27 cellular contexts compared by ENCODE assay signal in the genomic region with DNA sequence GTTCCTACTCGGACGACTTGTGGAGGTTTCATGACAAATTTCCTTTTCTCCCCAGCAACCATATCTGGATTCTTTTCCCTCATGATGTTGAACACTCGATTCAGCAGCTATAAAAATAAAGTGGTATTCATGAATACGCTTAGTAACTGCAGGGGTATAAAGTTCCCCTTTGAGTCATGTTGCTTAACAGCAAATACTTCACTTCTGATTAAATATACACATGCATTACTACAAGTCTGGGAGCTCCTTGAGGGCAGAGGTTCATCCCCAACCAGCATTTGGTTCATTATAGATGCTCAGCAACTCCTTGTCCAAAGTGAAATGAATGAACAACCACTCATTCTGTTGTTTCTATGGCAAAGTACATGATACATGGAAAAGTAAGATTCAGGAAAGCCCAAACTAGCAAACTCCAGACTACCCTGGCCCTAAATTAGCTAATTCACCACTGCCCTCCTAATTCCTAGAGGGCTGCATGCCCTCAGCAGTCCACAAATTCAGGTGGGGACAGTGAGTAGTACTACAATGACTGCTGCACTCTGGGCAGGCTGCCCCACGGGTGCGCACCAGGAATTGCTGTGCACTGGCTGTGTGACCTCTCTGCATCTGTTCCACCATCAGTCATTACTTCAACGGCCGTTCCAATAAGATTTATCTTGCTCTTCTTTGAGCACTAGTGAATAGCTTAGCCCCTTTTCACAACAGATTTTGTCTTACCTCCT. TPM values are rescaled to one million over a fixed set of nuclear protein-coding genes. Genes with fewer than 3 reads are reported as not detected.
DNase-seq lines count a peak whose midpoint lies in the region; ATAC-seq, FAIRE-seq and TF ChIP-seq lines count a peak whose summit lies in the region.
"Had no signal": no experiment of that assay in that cellular context is flagged by ENCODE, and none has a peak within 500 bp of the region (broad histone marks: within the 10 kb centered on the region; RNA-seq: fewer than 3 reads in every experiment).

No MANE protein-coding gene starts in this region.

- H3K4me3 ChIP-seq in HepG2 (replicated peaks in 1 of 3; ENCODE audit: insufficient read depth in 1 of 3, low read depth in 2 of 3, low read length in 3 of 3) (no peak overlapping the region), right lobe of liver (no peak overlapping the region), Panc1 (ENCODE audit: low read depth in 2 of 2, low read length in 2 of 2) (no peak overlapping the region), H1 (ENCODE audit: extremely low read depth in 1 of 4, insufficient read depth in 2 of 4, low read depth in 3 of 4, low read length in 4 of 4) (no peak overlapping the region)
- H3K4me3 ChIP-seq: breast epithelium, colonic mucosa, Peyer's patch, testis, uterus had no signal

- no peak overlapping the region for H2BK20ac ChIP-seq in H1 (ENCODE audit: low read length)

- no peak overlapping the region for H3K18ac ChIP-seq in H1 (ENCODE audit: extremely low read depth, low read length)

- no peak overlapping the region for H2BK5ac ChIP-seq in H1 (ENCODE audit: low read depth, low read length)

- TF ChIP-seq EP300 in HepG2 (IDR thresholded peaks at IDR 0.05; ENCODE audit: low read depth in 2 of 2, low read length in 2 of 2) (no peak), HepG2 (CRISPR knock-in tag; IDR thresholded peaks at IDR 0.05; ENCODE audit: borderline replicate concordance) (no peak), H1 (IDR thresholded peaks at IDR 0.05; ENCODE audit: borderline replicate concordance in 1 of 2, low read depth in 2 of 2, low read length in 2 of 2) (no peak)

- H3K4me1 ChIP-seq in HepG2 (ENCODE audit: insufficient read depth, low read length) (no peaks in the 10 kb centered on the region), right lobe of liver (no peaks in the 10 kb centered on the region), Panc1 (ENCODE audit: control insufficient read depth, insufficient read depth, low read length) (no peaks in the 10 kb centered on the region), H1 (replicated peaks in 1 of 4; ENCODE audit: control insufficient read depth in 3 of 4, insufficient read depth in 4 of 4, low read length in 3 of 4) (no peaks in the 10 kb centered on the region)
- H3K4me1 ChIP-seq: breast epithelium, foreskin keratinocyte, Peyer's patch, uterus had no signal

- H2AFZ ChIP-seq in HepG2 (ENCODE audit: low read length) (no peak overlapping the region), H1 (ENCODE audit: low read length) (no peak overlapping the region)

- no peak overlapping the region for H3K56ac ChIP-seq in H1 (replicated peaks; ENCODE audit: insufficient read length, low read depth, low read length)

- no peak overlapping the region for H2BK12ac ChIP-seq in H1 (ENCODE audit: low read depth, low read length)

- no peak overlapping the region for H4K8ac ChIP-seq in H1 (ENCODE audit: extremely low read depth, insufficient read depth, low read length)

- H3K27ac ChIP-seq in HepG2 (ENCODE audit: extremely low read length, insufficient read depth, low read length) (no peak overlapping the region), right lobe of liver (no peak overlapping the region), Panc1 (ENCODE audit: low read length) (no peak overlapping the region), H1 (ENCODE audit: low read depth, low read length) (no peak overlapping the region)
- H3K27ac ChIP-seq: breast epithelium, colonic mucosa, foreskin keratinocyte, Peyer's patch, testis, uterus had no signal

- H3K9ac ChIP-seq in HepG2 (ENCODE audit: insufficient read depth, low read depth, low read length) (no peak overlapping the region), H1 (replicated peaks in 1 of 4; ENCODE audit: extremely low read depth in 1 of 4, low read depth in 3 of 4, low read length in 3 of 4) (no peak overlapping the region)

- intact Hi-C loops in HepG2 (cut with micrococcal nuclease; ENCODE audit: unreplicated experiment) (no loop called here), right lobe of liver (cut with DNase I) (no loop called here), Panc1 (cut with micrococcal nuclease; ENCODE audit: unreplicated experiment) (no loop called here)

- BruUV-seq in HepG2 (replicated peaks; lab: Mats Ljungman, UMichigan), result no TSS peak
- no TSS peak for BruUV-seq in Panc1 (replicated peaks; lab: Mats Ljungman, UMichigan)

- H3K4me2 ChIP-seq in HepG2 (ENCODE audit: low read depth, low read length) (no peak overlapping the region), H1 (ENCODE audit: insufficient read depth in 1 of 2, low read depth in 2 of 2, low read length in 2 of 2) (no peak overlapping the region)

- H3K36me3 ChIP-seq in HepG2 (replicated peaks in 1 of 2; ENCODE audit: control insufficient read depth in 1 of 2, insufficient read depth in 2 of 2, low read length in 2 of 2) (peaks cover 58 to 96% of the 10 kb centered on the region in 2 experiments), right lobe of liver (peaks cover 24 to 98% (median 54%) of the 10 kb centered on the region in 4 donors), Panc1 (ENCODE audit: control insufficient read depth, insufficient read depth, low read length) (peaks cover 62% of the 10 kb centered on the region), H1 (ENCODE audit: control insufficient read depth in 2 of 4, insufficient read depth in 4 of 4, low read length in 3 of 4) (peaks cover 37 to 99% (median 87%) of the 10 kb centered on the region in 4 experiments)
- H3K36me3 ChIP-seq: uterus had no signal

- ATAC-seq in HepG2 (peak; percentile 19; the same call in 2 of the 3 replicates), right lobe of liver (no peak), Panc1 (0 out of 2 replicates have a peak, but pooled peaks have one; percentile 41), HG03095 (IDR thresholded peaks at IDR 0.05; ENCODE audit: unreplicated experiment) (no peak)
- ATAC-seq: foreskin keratinocyte; left lobe of liver; stimulated activated naive B cell treated with anti-CD40 and anti-IgM and Interleukin-4, amounts not matched to agents 10 μg/mL and 1 μg/mL and 100 μg/mL, for 72 hours had no signal

- CTCF ChIA-PET in HepG2 (lab: Yijun Ruan, JAX; ENCODE audit: low intra/inter-chr PET ratio, low total read pairs), result no interaction called here
- CTCF ChIA-PET in Panc1 (lab: Charles Lee), result no interaction called here
- CTCF ChIA-PET in H1 (lab: Charles Lee; ENCODE audit: partially characterized antibody), result interaction anchor here (0.8 kb wide), 1 partner anchor 304 kb away, joined by 3 read pairs; no protein-coding TSS in a partner anchor

- H4K91ac ChIP-seq in H1 (replicated peaks; ENCODE audit: insufficient read length, low read length), result no peak overlapping the region

- no peak overlapping the region for H3K23ac ChIP-seq in H1 (ENCODE audit: insufficient read length)

- H3K23me2 ChIP-seq in H1 (ENCODE audit: low read depth, low read length), result no peaks in the 10 kb centered on the region

- in situ Hi-C loops in HepG2 (cut with HindIII; ENCODE audit: extremely low pct_ligation_motif_present, low pct_unique_long_range_greater_than_20kb) (no loop called here), Panc1 (cut with HindIII; ENCODE audit: low pct_unique_long_range_greater_than_20kb, low sequenced_read_pairs) (no loop called here), ACHN (cut with HindIII; ENCODE audit: low pct_ligation_motif_present, low pct_unique_long_range_greater_than_20kb, low sequenced_read_pairs) (no loop called here)

- H3K9me3 ChIP-seq in HepG2 (ENCODE audit: low read length) (no peaks in the 10 kb centered on the region), right lobe of liver (no peaks in the 10 kb centered on the region), Panc1 (ENCODE audit: control insufficient read depth, insufficient read depth, low read depth, low read length) (no peaks in the 10 kb centered on the region), H1 (ENCODE audit: insufficient read depth in 2 of 2, low read depth in 1 of 2, low read length in 1 of 2) (no peaks in the 10 kb centered on the region)
- H3K9me3 ChIP-seq: breast epithelium, colonic mucosa, Peyer's patch, testis, uterus had no signal

- no peak overlapping the region for H4K5ac ChIP-seq in H1 (ENCODE audit: insufficient read length, low read depth, low read length)

- 98% methylated on average over 8 of the region's 8 CpGs for WGBS in HepG2 (ENCODE audit: low lambda C conversion rate)
- WGBS in right lobe of liver (ENCODE audit: insufficient coverage, low coverage, low lambda C conversion rate, missing lambda C conversion rate), result 90% methylated on average over 4 of the region's 8 CpGs
- whole genome bisulfite sequencing in H1 (ENCODE audit: extremely low coverage in 1 of 2, insufficient coverage in 1 of 2, insufficient read length in 1 of 2, insufficient replicate concordance in 2 of 2, low coverage in 1 of 2, low lambda C conversion rate in 2 of 2, missing lambda C conversion rate in 1 of 2), 2 experiments, result 89% methylated on average over 8 of the region's 8 CpGs; no CpG with 5 or more reads in 1 of the 2 experiments

- no peaks in the 10 kb centered on the region for H3K27me3 ChIP-seq in HepG2 (ENCODE audit: control insufficient read depth in 1 of 2, insufficient read depth in 2 of 2, low read length in 2 of 2)
- no peaks in the 10 kb centered on the region for H3K27me3 ChIP-seq in right lobe of liver
- H3K27me3 ChIP-seq in Panc1 (ENCODE audit: control insufficient read depth, insufficient read depth, low read length), result no peaks in the 10 kb centered on the region
- H3K27me3 ChIP-seq in H1 (replicated peaks in 1 of 4; ENCODE audit: control insufficient read depth in 3 of 4, extremely low read depth in 1 of 4, insufficient read depth in 3 of 4, low read length in 3 of 4), result no peaks in the 10 kb centered on the region
- H3K27me3 ChIP-seq: breast epithelium, colonic mucosa, foreskin keratinocyte, Peyer's patch, testis, uterus had no signal

- H3K79me1 ChIP-seq in H1 (ENCODE audit: low read depth, low read length), result no peaks in the 10 kb centered on the region; the same call in 1 of the 2 replicates

- H2BK120ac ChIP-seq in H1 (replicated peaks; ENCODE audit: low read depth, low read length), result no peak overlapping the region

- TF ChIP-seq POLR2A in HepG2 (IDR thresholded peaks at IDR 0.05; ENCODE audit: insufficient read depth in 1 of 2, low read depth in 2 of 2, low read length in 2 of 2) (peak in 1 of 2 experiments; percentile 36; a peak in 1 of 4 replicates), right lobe of liver (IDR thresholded peaks at IDR 0.05) (no peak), H1 (IDR thresholded peaks at IDR 0.05; ENCODE audit: control extremely low read depth in 1 of 2, low read depth in 2 of 2, low read length in 2 of 2) (0 out of 3 replicates have a peak, but pooled peaks of 1 of the 2 experiments have one; percentile 20)

- H4K20me1 ChIP-seq in HepG2 (ENCODE audit: insufficient read depth, low read length) (peaks cover 43% of the 10 kb centered on the region), H1 (replicated peaks in 1 of 2; ENCODE audit: control insufficient read depth in 1 of 2, insufficient read depth in 2 of 2, low read length in 2 of 2) (peaks cover 19 to 24% of the 10 kb centered on the region in 2 experiments)

- POLR2A ChIA-PET in HepG2 (lab: Yijun Ruan, JAX) (interaction anchor here (1.6 to 5.8 kb wide), 2 partner anchors 10 to 15 kb away, joined by 5 to 48 read pairs; a partner anchor contains a TSS), Panc1 (lab: Charles Lee) (interaction anchor here (0.5 to 0.6 kb wide), 2 partner anchors 11 to 30 kb away, joined by 4 to 5 read pairs; no protein-coding TSS in a partner anchor), H1 (lab: Charles Lee; ENCODE audit: partially characterized antibody) (interaction anchor here (0.9 to 14.0 kb wide), 6 partner anchors 8 to 42 kb away, joined by 3 to 236 read pairs (median 6); a partner anchor contains a TSS)

- H2BK15ac ChIP-seq in H1 (ENCODE audit: low read length), result no peak overlapping the region

- TF ChIP-seq RAD21 in HepG2 (CRISPR knock-in tag; IDR thresholded peaks at IDR 0.05), result no peak
- TF ChIP-seq RAD21 in H1 (IDR thresholded peaks at IDR 0.05 in 1 of 2, conservative IDR thresholded peaks at IDR 0.05 in 1 of 2; ENCODE audit: low read depth in 2 of 2, low read length in 2 of 2), result no peak

- TF ChIP-seq CTCF in HepG2 (CRISPR knock-in tag; IDR thresholded peaks at IDR 0.05) (no peak), right lobe of liver (IDR thresholded peaks at IDR 0.05) (no peak), Panc1 (IDR thresholded peaks at IDR 0.05) (no peak), H1 (IDR thresholded peaks at IDR 0.05; ENCODE audit: control extremely low read depth in 1 of 3, insufficient read depth in 1 of 3, low read depth in 1 of 3, low read length in 3 of 3) (no peak)

- DNase-seq in HepG2 (ENCODE audit: low spot score) (no peak), right lobe of liver (no peak), Panc1 (ENCODE audit: low read depth, low spot score) (no peak), H1 (ENCODE audit: low read depth in 1 of 2, low spot score in 2 of 2) (no peak), NCI-H524 treated with DMSO at 0.1 percent for 48 hours (lab: John Stamatoyannopoulos, UW) (no peak), ACHN (no peak)
- DNase-seq: activated CD4-positive, alpha-beta T cell treated with anti-CD3 and anti-CD28 coated beads for 1 hour; activated effector memory CD4-positive, alpha-beta T cell treated with Interleukin-2 at 50 U/mL for 16 hours; amniotic stem cell; colonic mucosa; effector memory CD4-positive, alpha-beta T cell; foreskin keratinocyte; Karpas-422; mesenchymal stem cell; NCI-H510A treated with DMSO at 0.1 percent for 48 hours; NK-92 treated with Interleukin-12 subunit alpha and Interleukin-12 subunit beta, amount 100 ng/mL, for 24 hours; Peyer's patch; stimulated activated CD4-positive, alpha-beta T cell treated with anti-CD3 and anti-CD28 coated beads, Interleukin-2, amount 100 ng/mL, for 48 hours; stimulated activated naive B cell treated with anti-CD40 and anti-IgM and Interleukin-4, amounts not matched to agents 10 μg/mL and 1 μg/mL and 100 μg/mL, for 72 hours; testis; uterus had no signal

- H3K14ac ChIP-seq in H1 (ENCODE audit: insufficient read length), result no peak overlapping the region

- no peak overlapping the region for H3K4ac ChIP-seq in H1 (replicated peaks; ENCODE audit: insufficient read length, low read depth, low read length)

- H3K79me2 ChIP-seq in HepG2 (ENCODE audit: insufficient read depth, low read length) (peaks cover 11% of the 10 kb centered on the region), H1 (ENCODE audit: control insufficient read depth in 1 of 2, insufficient read depth in 2 of 2, low read length in 2 of 2) (peaks cover 6 to 21% of the 10 kb centered on the region in 2 experiments; a peak in 3 of 4 replicates)

- FAIRE-seq in HepG2 (lab: Jason Lieb, UNC) (no peak), H1 (lab: Jason Lieb, UNC) (no peak)
- FAIRE-seq: G401.6, GM18507, H54 had no signal

- no peak overlapping the region for H2AK5ac ChIP-seq in H1 (ENCODE audit: low read depth, low read length)

RNA-seq across cellular contexts. Expression of a gene that starts 15.2 kb away (rescaled TPM):
- total RNA-seq in HepG2 (2016; rRNA removed; fragmentation: Illumina TruSeq; extraction: Trizol), result 213 and 316 TPM in 2 replicates
- total RNA-seq in HepG2 (2016; cell fraction: cytosol; rRNA removed; fragmentation: Illumina TruSeq; extraction: Trizol; ENCODE audit: low read depth), result 51.0 and 51.7 TPM in 2 replicates
- 208 and 329 TPM in 2 replicates for total RNA-seq in HepG2 (2016; cell fraction: insoluble cytoplasmic fraction; rRNA removed; fragmentation: Illumina TruSeq; extraction: Trizol)
- 97.8 and 98.8 TPM in 2 replicates for total RNA-seq in HepG2 (2016; cell fraction: membrane; rRNA removed; fragmentation: Illumina TruSeq; extraction: Trizol)
- total RNA-seq in HepG2 (2016; cell fraction: nucleus; rRNA removed; fragmentation: Illumina TruSeq; extraction: Trizol), result 76.0 and 84.1 TPM in 2 replicates
- 102 and 126 TPM in 2 replicates for polyA plus RNA-seq in HepG2 (2011; rRNA removed)
- polyA plus RNA-seq in HepG2 (2011; cell fraction: cytosol; rRNA removed), result 63.0 and 92.8 TPM in 2 replicates
- 22.9 and 30.3 TPM in 2 replicates for polyA plus RNA-seq in HepG2 (2011; cell fraction: nucleus; rRNA removed)
- polyA plus RNA-seq in HepG2 (2012), result 143 and 178 TPM in 2 replicates
- 36.0 and 36.2 TPM in 2 replicates for polyA plus RNA-seq in HepG2 (2016; cell fraction: cytosol; fragmentation: Illumina TruSeq; extraction: Trizol; ENCODE audit: low read depth)
- polyA plus RNA-seq in HepG2 (2016; cell fraction: insoluble cytoplasmic fraction; fragmentation: Illumina TruSeq; extraction: Trizol; ENCODE audit: low read depth), result 299 and 317 TPM in 2 replicates
- 66.5 and 67.3 TPM in 2 replicates for polyA plus RNA-seq in HepG2 (2016; cell fraction: membrane; fragmentation: Illumina TruSeq; extraction: Trizol; ENCODE audit: low read depth)
- 111 and 114 TPM in 2 replicates for polyA plus RNA-seq in HepG2 (2016; cell fraction: nucleus; fragmentation: Illumina TruSeq; extraction: Trizol; ENCODE audit: insufficient read depth, low read depth)
- 27.1 and 39.1 TPM in 2 replicates for polyA minus RNA-seq in HepG2 (2011; rRNA and poly(A)+ RNA removed; ENCODE audit: low replicate concordance)
- 55.0 and 56.6 TPM in 2 replicates for polyA minus RNA-seq in HepG2 (2011; cell fraction: cytosol; rRNA and poly(A)+ RNA removed)
- 34.4 and 37.0 TPM in 2 replicates for polyA minus RNA-seq in HepG2 (2011; cell fraction: nucleus; rRNA and poly(A)+ RNA removed)
- total RNA-seq in right lobe of liver, result 10 to 100 TPM; 16.7 to 50.6 (median 30.8) TPM
- 82.0 TPM for total RNA-seq in Panc1 (2021; ENCODE audit: unreplicated experiment)
- 111 TPM for polyA plus RNA-seq in Panc1 (2012; ENCODE audit: insufficient read length)
- total RNA-seq in H1 (2021; fragmentation: NEBNext Ultra II Directional; extraction: Animal tissue kit (Norgen Biotek cat#: 25700)), result 133 and 142 TPM in 2 replicates
- polyA plus RNA-seq in H1 (2011; rRNA removed), result 39.3 and 59.5 TPM in 2 replicates
- 85.8 TPM for polyA plus RNA-seq in H1 (2011; cell fraction: cytosol; rRNA removed)
- 28.8 TPM for polyA plus RNA-seq in H1 (2011; cell fraction: nucleus; rRNA removed)
- 102 to 153 TPM (median 112 TPM) in 4 replicates for polyA plus RNA-seq in H1 (2012, experiment 1 of 2)
- polyA plus RNA-seq in H1 (2012, experiment 2 of 2), result 16.1 TPM
- 219 TPM for polyA plus RNA-seq in H1 (2013, experiment 1 of 2)
- polyA plus RNA-seq in H1 (2013, experiment 2 of 2), result 221 TPM
- polyA minus RNA-seq in H1 (2011; rRNA and poly(A)+ RNA removed), result 34.5 and 39.4 TPM in 2 replicates
- polyA minus RNA-seq in H1 (2011; cell fraction: cytosol; rRNA and poly(A)+ RNA removed), result 28.8 TPM
- polyA minus RNA-seq in H1 (2011; cell fraction: nucleus; rRNA and poly(A)+ RNA removed), result 25.4 TPM

Comparison
In these comparisons a context has a peak if more than half of its experiments do, and no peak if none do; other contexts are left out.
1. ATAC-seq: peak in HepG2 (single experiment) and Panc1 (single experiment); none in right lobe of liver (0 of 4) and HG03095 (single experiment).